Comparison of ENCODE assay signal across 2 cellular contexts in the genomic region with DNA sequence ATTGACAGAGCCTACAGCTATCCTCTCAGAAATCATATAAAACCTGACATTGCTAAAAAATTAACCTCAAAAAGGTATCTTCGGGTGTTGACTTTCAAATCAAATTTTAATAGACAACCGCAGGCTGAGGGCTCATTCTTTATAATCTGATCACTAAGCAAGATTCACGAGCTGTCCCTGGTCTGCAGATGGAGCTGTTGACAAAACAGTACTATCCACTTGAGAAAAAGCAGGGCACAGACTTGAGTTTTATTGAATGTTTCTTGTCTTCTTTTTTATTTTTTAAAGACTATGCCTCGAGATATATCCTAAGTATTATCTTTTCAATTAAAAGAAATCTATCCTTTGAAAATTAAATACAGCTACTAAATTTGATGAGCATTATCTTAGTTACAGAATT.
TF ChIP-seq lines count a peak whose summit lies in the region.

No MANE protein-coding gene starts in this region.

TF ChIP-seq in liver, 16 proteins besides CTCF, POLR2A, EP300 and RAD21 (continued from another document):
- TF ChIP-seq REST (IDR thresholded peaks at IDR 0.05), result no peak
- no peak for TF ChIP-seq TAF1 (conservative IDR thresholded peaks at IDR 0.05)
- no peak for TF ChIP-seq HNF4A (conservative IDR thresholded peaks at IDR 0.05)
- TF ChIP-seq SP1 (IDR thresholded peaks at IDR 0.05), result no peak
- no peak for TF ChIP-seq EGR1 (IDR thresholded peaks at IDR 0.05; ENCODE audit: low read depth in 2 of 2)

TF ChIP-seq in HepG2, 621 proteins besides CTCF, POLR2A, EP300 and RAD21 (continued from another document):
- TF ChIP-seq CERS6 (CRISPR knock-in tag; IDR thresholded peaks at IDR 0.05), result no peak
- TF ChIP-seq, protein P1, sequence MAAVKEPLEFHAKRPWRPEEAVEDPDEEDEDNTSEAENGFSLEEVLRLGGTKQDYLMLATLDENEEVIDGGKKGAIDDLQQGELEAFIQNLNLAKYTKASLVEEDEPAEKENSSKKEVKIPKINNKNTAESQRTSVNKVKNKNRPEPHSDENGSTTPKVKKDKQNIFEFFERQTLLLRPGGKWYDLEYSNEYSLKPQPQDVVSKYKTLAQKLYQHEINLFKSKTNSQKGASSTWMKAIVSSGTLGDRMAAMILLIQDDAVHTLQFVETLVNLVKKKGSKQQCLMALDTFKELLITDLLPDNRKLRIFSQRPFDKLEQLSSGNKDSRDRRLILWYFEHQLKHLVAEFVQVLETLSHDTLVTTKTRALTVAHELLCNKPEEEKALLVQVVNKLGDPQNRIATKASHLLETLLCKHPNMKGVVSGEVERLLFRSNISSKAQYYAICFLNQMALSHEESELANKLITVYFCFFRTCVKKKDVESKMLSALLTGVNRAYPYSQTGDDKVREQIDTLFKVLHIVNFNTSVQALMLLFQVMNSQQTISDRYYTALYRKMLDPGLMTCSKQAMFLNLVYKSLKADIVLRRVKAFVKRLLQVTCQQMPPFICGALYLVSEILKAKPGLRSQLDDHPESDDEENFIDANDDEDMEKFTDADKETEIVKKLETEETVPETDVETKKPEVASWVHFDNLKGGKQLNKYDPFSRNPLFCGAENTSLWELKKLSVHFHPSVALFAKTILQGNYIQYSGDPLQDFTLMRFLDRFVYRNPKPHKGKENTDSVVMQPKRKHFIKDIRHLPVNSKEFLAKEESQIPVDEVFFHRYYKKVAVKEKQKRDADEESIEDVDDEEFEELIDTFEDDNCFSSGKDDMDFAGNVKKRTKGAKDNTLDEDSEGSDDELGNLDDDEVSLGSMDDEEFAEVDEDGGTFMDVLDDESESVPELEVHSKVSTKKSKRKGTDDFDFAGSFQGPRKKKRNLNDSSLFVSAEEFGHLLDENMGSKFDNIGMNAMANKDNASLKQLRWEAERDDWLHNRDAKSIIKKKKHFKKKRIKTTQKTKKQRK (IDR thresholded peaks at IDR 0.05; ENCODE audit: low read length), result no peak
- no peak for TF ChIP-seq TBX2 (CRISPR knock-in tag; IDR thresholded peaks at IDR 0.05; ENCODE audit: borderline replicate concordance)
- no peak for TF ChIP-seq ZNF788 (CRISPR knock-in tag; IDR thresholded peaks at IDR 0.05; ENCODE audit: borderline replicate concordance)
